Comparison of ENCODE assay signal across 1 cellular context in genomic region chr9:98142925-98143481, GRCh38.
TF ChIP-seq lines count a peak whose summit lies in the region.

No MANE protein-coding gene starts in this region.

TF ChIP-seq in A549, 52 proteins besides CTCF, POLR2A, EP300 and RAD21:
- TF ChIP-seq MAZ (IDR thresholded peaks at IDR 0.05; ENCODE audit: borderline replicate concordance, low read depth, low read length): no peak
- TF ChIP-seq EHF (CRISPR knock-in tag; IDR thresholded peaks at IDR 0.05): no peak
- no peak for TF ChIP-seq TP53 (CRISPR knock-in tag; IDR thresholded peaks at IDR 0.05)
- no peak for TF ChIP-seq RCOR1 (IDR thresholded peaks at IDR 0.05; ENCODE audit: low read depth, low read length)
- no peak for TF ChIP-seq HOXA7 (CRISPR knock-in tag; IDR thresholded peaks at IDR 0.05)
- TF ChIP-seq ZFP36 (IDR thresholded peaks at IDR 0.05; ENCODE audit: borderline replicate concordance, partially characterized antibody): no peak
- no peak for TF ChIP-seq BHLHE40 (IDR thresholded peaks at IDR 0.05; ENCODE audit: low read depth, low read length)
- TF ChIP-seq BCL3 (IDR thresholded peaks at IDR 0.05): no peak
- TF ChIP-seq E2F6 (IDR thresholded peaks at IDR 0.05; ENCODE audit: borderline replicate concordance, low read depth): no peak
- TF ChIP-seq NPAS2 (CRISPR knock-in tag; IDR thresholded peaks at IDR 0.05; ENCODE audit: borderline replicate concordance): no peak
- no peak for TF ChIP-seq CHD4 (IDR thresholded peaks at IDR 0.05; ENCODE audit: borderline replicate concordance)
- TF ChIP-seq SREBF2 (IDR thresholded peaks at IDR 0.05): no peak
